Comparison of ENCODE assay signal across 18 cellular contexts in genomic region chr3:195698325-195699147, GRCh38. TPM values are rescaled to one million over a fixed set of nuclear protein-coding genes. Genes with fewer than 3 reads are reported as not detected.
DNase-seq lines count a peak whose midpoint lies in the region; ATAC-seq and TF ChIP-seq lines count a peak whose summit lies in the region.
"Had no signal": no experiment of that assay in that cellular context is flagged by ENCODE, and none has a peak within 500 bp of the region (broad histone marks: within the 10 kb centered on the region; RNA-seq: fewer than 3 reads in every experiment).

No MANE protein-coding gene starts in this region.

- in situ Hi-C loops in Caki2 (cut with HindIII; ENCODE audit: low pct_unique_long_range_greater_than_20kb, low sequenced_read_pairs), result no loop called here

- H4K20me1 ChIP-seq in osteoblast (ENCODE audit: insufficient read depth, low read length), result no peaks in the 10 kb centered on the region

- no peaks in the 10 kb centered on the region for H3K27me3 Mint-ChIP-seq in MCF 10A (ENCODE audit: insufficient read depth, unreplicated experiment)
- no peaks in the 10 kb centered on the region for H3K27me3 Mint-ChIP-seq in activated T-cell treated with anti-CD3 and anti-CD28 coated beads, Interleukin-2, amount 50 U/mL, for 24 hours

- CTCF ChIA-PET in MCF 10A (lab: Yijun Ruan, JAX), result interaction anchor here (0.7 to 1.0 kb wide), 2 partner anchors 144 to 292 kb away, joined by 3 to 5 read pairs; no protein-coding TSS in a partner anchor

- H3K9me3 ChIP-seq in HUES6 (ENCODE audit: control insufficient read depth, insufficient read depth, low read depth, low read length) (no peaks in the 10 kb centered on the region), ectodermal cell (ENCODE audit: control insufficient read depth, low read length) (no peaks in the 10 kb centered on the region), osteoblast (ENCODE audit: low read depth, low read length) (no peaks in the 10 kb centered on the region)
- H3K9me3 ChIP-seq: prostate gland, SJCRH30, stomach had no signal

- WGBS in ectodermal cell, 2 experiments, result 53 to 56% methylated on average over 8 of the region's 8 CpGs

- no TSS peak for BruUV-seq in MCF 10A (replicated peaks; lab: Mats Ljungman, UMichigan)

- no peak for ATAC-seq in HG03457 (IDR thresholded peaks at IDR 0.05; ENCODE audit: unreplicated experiment)
- ATAC-seq: activated CD4-positive, CD25-positive, alpha-beta regulatory T cell treated with anti-CD3 and anti-CD28 coated beads, Interleukin-2, amount 50 U/mL, for 24 hours had no signal

- H3K4me2 ChIP-seq in osteoblast (ENCODE audit: insufficient read depth, low read length), result peak overlapping the region; percentile 72

- H3K36me3 ChIP-seq in HUES6 (ENCODE audit: control insufficient read depth, insufficient read depth, low read length) (peaks cover 7% of the 10 kb centered on the region; the same call in 1 of the 2 replicates), ectodermal cell (ENCODE audit: control insufficient read depth, insufficient read depth, low read length) (peaks cover 4% of the 10 kb centered on the region), osteoblast (ENCODE audit: insufficient read depth, low read length) (peaks cover 18% of the 10 kb centered on the region)
- H3K36me3 ChIP-seq: prostate gland had no signal

- H3K27me3 ChIP-seq in HUES6 (ENCODE audit: control insufficient read depth, insufficient read depth, low read length), result no peaks in the 10 kb centered on the region
- no peaks in the 10 kb centered on the region for H3K27me3 ChIP-seq in ectodermal cell (ENCODE audit: control insufficient read depth, insufficient read depth, low read length, poor library complexity, severe bottlenecking)
- no peaks in the 10 kb centered on the region for H3K27me3 ChIP-seq in osteoblast (ENCODE audit: insufficient read depth, low read length)
- H3K27me3 ChIP-seq: SJCRH30, stomach had no signal

- H3K9me3 Mint-ChIP-seq in MCF 10A (ENCODE audit: unreplicated experiment), result no peaks in the 10 kb centered on the region
- H3K9me3 Mint-ChIP-seq in activated T-cell treated with anti-CD3 and anti-CD28 coated beads, Interleukin-2, amount 50 U/mL, for 24 hours, result no peaks in the 10 kb centered on the region

- intact Hi-C loops in MCF 10A (cut with micrococcal nuclease), result no loop called here

- H3K4me1 ChIP-seq in HUES6 (ENCODE audit: control insufficient read depth, insufficient read depth, low read length), result peaks cover 21% of the 10 kb centered on the region
- peaks cover 34% of the 10 kb centered on the region for H3K4me1 ChIP-seq in ectodermal cell (ENCODE audit: control insufficient read depth, insufficient read depth, low read length)
- H3K4me1 ChIP-seq in osteoblast (ENCODE audit: insufficient read depth, low read length), result peaks cover 18% of the 10 kb centered on the region

- H2AFZ ChIP-seq in osteoblast (ENCODE audit: low read length), result no peak overlapping the region

- H3K9ac ChIP-seq in HUES6 (ENCODE audit: low read length), result peak overlapping the region; percentile 43

- TF ChIP-seq CTCF in osteoblast (IDR thresholded peaks at IDR 0.05; ENCODE audit: extremely low read depth, low read depth, low read length), result no peak
- TF ChIP-seq CTCF in MCF 10A (IDR thresholded peaks at IDR 0.05; ENCODE audit: unreplicated experiment), result no peak

- peak; percentile 41 for DNase-seq in Caki2 (ENCODE audit: low read depth)
- DNase-seq in osteoblast (ENCODE audit: insufficient read length, low spot score, missing footprints), result peak; percentile 61
- no peak for DNase-seq in DMS153 (lab: John Stamatoyannopoulos, UW)
- no peak for DNase-seq in MCF 10A (ENCODE audit: unreplicated experiment)
- no peak for DNase-seq in activated T-cell treated with anti-CD3 and anti-CD28 coated beads, Interleukin-2, amount 50 U/mL, for 24 hours
- DNase-seq: activated gamma-delta T cell; COR-L47; NCI-H146; NCI-H82; stimulated activated CD4-positive, alpha-beta T cell treated with anti-CD3 and anti-CD28 coated beads, Interleukin-4, amount 100 ng/mL, for 24 hours; stomach had no signal

- H3K27ac Mint-ChIP-seq in MCF 10A (ENCODE audit: low read depth, unreplicated experiment), result no peak overlapping the region
- no peak overlapping the region for H3K27ac Mint-ChIP-seq in activated T-cell treated with anti-CD3 and anti-CD28 coated beads, Interleukin-2, amount 50 U/mL, for 24 hours

- H3K4me3 Mint-ChIP-seq in MCF 10A (ENCODE audit: unreplicated experiment), result no peak overlapping the region
- H3K4me3 Mint-ChIP-seq in activated T-cell treated with anti-CD3 and anti-CD28 coated beads, Interleukin-2, amount 50 U/mL, for 24 hours, result no peak overlapping the region

- H3K27ac ChIP-seq in HUES6 (ENCODE audit: low read depth, low read length), result no peak overlapping the region; the same call in 1 of the 2 replicates
- peak overlapping the region; percentile 76 for H3K27ac ChIP-seq in ectodermal cell (ENCODE audit: insufficient read depth, low read depth, low read length, poor library complexity, severe bottlenecking)
- peak overlapping the region; percentile 72 for H3K27ac ChIP-seq in osteoblast (ENCODE audit: low read depth, low read length)
- H3K27ac ChIP-seq: prostate gland, SJCRH30, stomach had no signal

- POLR2A ChIA-PET in MCF 10A (lab: Yijun Ruan, JAX), result interaction anchor here (0.6 kb wide), 1 partner anchor 1431 kb away, joined by 3 read pairs; no protein-coding TSS in a partner anchor

- H3K79me2 ChIP-seq in osteoblast (ENCODE audit: insufficient read depth, low read length), result no peaks in the 10 kb centered on the region

- H3K4me3 ChIP-seq in HUES6 (ENCODE audit: low read depth, low read length), result peak overlapping the region; percentile 3; the same call in 1 of the 2 replicates
- H3K4me3 ChIP-seq in ectodermal cell (ENCODE audit: insufficient read depth, low read depth, low read length), result no peak overlapping the region
- H3K4me3 ChIP-seq in osteoblast (ENCODE audit: insufficient read depth, low read length), result peak overlapping the region; percentile 36
- H3K4me3 ChIP-seq: prostate gland, SJCRH30, stomach had no signal

- H3K36me3 Mint-ChIP-seq in MCF 10A (ENCODE audit: insufficient read depth, unreplicated experiment), result peaks cover 19% of the 10 kb centered on the region
- peaks cover 35% of the 10 kb centered on the region for H3K36me3 Mint-ChIP-seq in activated T-cell treated with anti-CD3 and anti-CD28 coated beads, Interleukin-2, amount 50 U/mL, for 24 hours (ENCODE audit: low read depth)

- peaks cover 15% of the 10 kb centered on the region for H3K4me1 Mint-ChIP-seq in MCF 10A (ENCODE audit: insufficient read depth, unreplicated experiment)
- peaks cover 1% of the 10 kb centered on the region for H3K4me1 Mint-ChIP-seq in activated T-cell treated with anti-CD3 and anti-CD28 coated beads, Interleukin-2, amount 50 U/mL, for 24 hours (ENCODE audit: low read depth)

RNA-seq across cellular contexts. Expression of gene MUC20, which starts 22.2 kb away (rescaled TPM):
- 0.17 and 29.7 TPM in 2 replicates for total RNA-seq in Caki2 (2014; rRNA removed; shearing (Covaris generic); ENCODE audit: low replicate concordance)
- 1.7 TPM for polyA plus RNA-seq in ectodermal cell (2013, experiment 1 of 4)
- 0.98 TPM for polyA plus RNA-seq in ectodermal cell (2013, experiment 2 of 4)
- 0.53 TPM for polyA plus RNA-seq in ectodermal cell (2013, experiment 3 of 4)
- polyA plus RNA-seq in ectodermal cell (2013, experiment 4 of 4), result 0.69 TPM
- 0.36 and 1.2 TPM in 2 replicates for total RNA-seq in osteoblast
- total RNA-seq in MCF 10A (2022), result 2.3 and 3.5 TPM in 2 replicates
- total RNA-seq: dermis microvascular lymphatic vessel endothelial cell, SJCRH30 had no signal

Comparison
In these comparisons a context has a peak if more than half of its experiments do, and no peak if none do; other contexts are left out.
1. DNase-seq: peak in Caki2 (single experiment) and osteoblast (single experiment); none in DMS153 (single experiment), MCF 10A (single experiment) and activated T-cell treated with anti-CD3 and anti-CD28 coated beads, Interleukin-2, amount 50 U/mL, for 24 hours (single experiment).